ENCODE assay signal across 7 cellular contexts in genomic region chr1:25810341-25811299, GRCh38. TPM values are rescaled to one million over a fixed set of nuclear protein-coding genes. Genes with fewer than 3 reads are reported as not detected.
DNase-seq lines count a peak whose midpoint lies in the region; ATAC-seq and TF ChIP-seq lines count a peak whose summit lies in the region.

No MANE protein-coding gene starts in this region.

- H3K27ac ChIP-seq in breast epithelium, result peak overlapping the region; percentile 68 to 76

- H3K9me3 Mint-ChIP-seq in WTC11, result no peaks in the 10 kb centered on the region

- intact Hi-C loops in breast epithelium (cut with DNase I; ENCODE audit: low total_unique reads), result no loop called here

- no peaks in the 10 kb centered on the region for H3K27me3 Mint-ChIP-seq in WTC11 (ENCODE audit: low read depth)

- H3K36me3 Mint-ChIP-seq in WTC11, result peaks cover 23% of the 10 kb centered on the region

- POLR2A ChIA-PET in WTC11 (lab: Charles Lee), result interaction anchor here (0.6 kb wide), 2 partner anchors 86 to 195 kb away, joined by 3 read pairs; no protein-coding TSS in a partner anchor

- H3K4me3 ChIP-seq in breast epithelium, result peak overlapping the region in 1 of 3 donors; percentile 33

- TF ChIP-seq CTCF in GM12873 (IDR thresholded peaks at IDR 0.05; ENCODE audit: insufficient read depth, low read depth, low read length, missing control alignments) (peak; percentile 98), WTC11 (IDR thresholded peaks at IDR 0.05) (peak; percentile 90), breast epithelium (IDR thresholded peaks at IDR 0.05) (peak; percentile 68 to 95 (median 93))

- no peak overlapping the region for H3K27ac Mint-ChIP-seq in WTC11

- peak; percentile 81 for ATAC-seq in WTC11
- no peak for ATAC-seq in GM18505 (IDR thresholded peaks at IDR 0.05; ENCODE audit: unreplicated experiment)

- CTCF ChIA-PET in WTC11 (lab: Charles Lee), result interaction anchor here (0.6 to 4.7 kb wide), 44 partner anchors 8 to 571 kb away, joined by 3 to 80 read pairs (median 4); partner anchors contain the start of genes EXTL1, LDLRAP1, MAN1C1 and MTFR1L

- H3K4me3 Mint-ChIP-seq in WTC11, result no peak overlapping the region

- peaks cover 1 to 10% of the 10 kb centered on the region in 2 donors for H3K4me1 ChIP-seq in breast epithelium

- 0 out of 2 replicates have a peak, but pooled peaks cover 3% of the 10 kb centered on the region for H3K4me1 Mint-ChIP-seq in WTC11

- DNase-seq in NCI-H1105 treated with DMSO at 0.1 percent for 48 hours (lab: John Stamatoyannopoulos, UW) (peak; percentile 60), WTC11 (ENCODE audit: low spot score) (peak; percentile 96), breast epithelium (ENCODE audit: low spot score in 2 of 2) (peak; percentile 44 to 73), kidney tubule cell (ENCODE audit: low spot score) (peak; percentile 49)
- peak; percentile 43 to 85 (median 66) for DNase-seq in stimulated activated CD4-positive, alpha-beta T cell treated with anti-CD3 and anti-CD28 coated beads, TNF-alpha, amount 100 ng/mL, for 1 hour (ENCODE audit: low read depth in 3 of 3, low spot score in 1 of 3)

- H3K9me3 ChIP-seq in breast epithelium, result no peaks in the 10 kb centered on the region

- H3K27me3 ChIP-seq in breast epithelium, result no peaks in the 10 kb centered on the region

- TF ChIP-seq POLR2A in breast epithelium (IDR thresholded peaks at IDR 0.05), result no peak
- no peak for TF ChIP-seq POLR2A in GM18505 (IDR thresholded peaks at IDR 0.05; ENCODE audit: borderline replicate concordance, extremely low read depth, insufficient read depth, insufficient read length)

- H3K36me3 ChIP-seq in breast epithelium, result no peaks in the 10 kb centered on the region

TF ChIP-seq in WTC11, 78 proteins besides CTCF, POLR2A, EP300 and RAD21:
- TF ChIP-seq EMX1 (CRISPR knock-in tag; IDR thresholded peaks at IDR 0.05) (no peak), ZNF423 (CRISPR knock-in tag; IDR thresholded peaks at IDR 0.05) (no peak), GRHL2 (CRISPR knock-in tag; IDR thresholded peaks at IDR 0.05; ENCODE audit: insufficient replicate concordance, severe bottlenecking) (no peak), TEAD1 (CRISPR knock-in tag; IDR thresholded peaks at IDR 0.05) (peak; percentile 37; the same call in 1 of the 2 replicates), ZNF512 (CRISPR knock-in tag; IDR thresholded peaks at IDR 0.05; ENCODE audit: borderline replicate concordance) (no peak), RORB (CRISPR knock-in tag; IDR thresholded peaks at IDR 0.05) (no peak), SMAD4 (CRISPR knock-in tag; IDR thresholded peaks at IDR 0.05) (no peak), HMGA2 (CRISPR knock-in tag; IDR thresholded peaks at IDR 0.05) (no peak)
- TF ChIP-seq, protein P1, sequence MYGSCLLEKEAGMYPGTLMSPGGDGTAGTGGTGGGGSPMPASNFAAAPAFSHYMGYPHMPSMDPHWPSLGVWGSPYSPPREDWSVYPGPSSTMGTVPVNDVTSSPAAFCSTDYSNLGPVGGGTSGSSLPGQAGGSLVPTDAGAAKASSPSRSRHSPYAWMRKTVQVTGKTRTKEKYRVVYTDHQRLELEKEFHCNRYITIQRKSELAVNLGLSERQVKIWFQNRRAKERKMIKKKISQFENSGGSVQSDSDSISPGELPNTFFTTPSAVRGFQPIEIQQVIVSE (CRISPR knock-in tag; IDR thresholded peaks at IDR 0.05; ENCODE audit: borderline replicate concordance), result no peak

RNA-seq across cellular contexts. Expression of gene MTFR1L, which starts 9.1 kb away (rescaled TPM):
- 28.9 to 32.2 TPM (median 30.5 TPM) in 3 replicates for total RNA-seq in WTC11 (2021)
- total RNA-seq in breast epithelium, result 10 to 100 TPM; 71.6 to 79.2 (median 75.4) TPM

RNA-seq across cellular contexts. Expression of gene SELENON, which starts 10.6 kb away (rescaled TPM):
- 80.2 to 99.6 TPM (median 96.0 TPM) in 3 replicates for total RNA-seq in WTC11 (2021)
- total RNA-seq in breast epithelium, result 10 to 100 TPM; 16.6 to 39.0 (median 22.1) TPM

RNA-seq across cellular contexts. Expression of gene AUNIP, which starts 48.6 kb away (rescaled TPM):
- total RNA-seq in WTC11 (2021) (14.2 to 16.1 TPM (median 15.1 TPM) in 3 replicates), breast epithelium (under 1 TPM in 2 of 3 donors, not detected in 1; 0.33 to 0.88 TPM)
